Comparison of ENCODE assay signal across 2 cellular contexts in genomic region chr12:92942905-92943304, GRCh38.
A peak's percentile ranks its signal among the peaks of the same experiment; 100 is the strongest.
TF ChIP-seq lines count a peak whose summit lies in the region.

No MANE protein-coding gene starts in this region.

TF ChIP-seq in HCT116, 20 proteins besides CTCF, POLR2A, EP300 and RAD21:
- TF ChIP-seq POLR2AphosphoS5 (IDR thresholded peaks at IDR 0.05; ENCODE audit: low read depth, low read length) = no peak
- TF ChIP-seq JUND (IDR thresholded peaks at IDR 0.05) = no peak
- TF ChIP-seq ATF3 (IDR thresholded peaks at IDR 0.05) = no peak
- no peak for TF ChIP-seq ZBTB33 (IDR thresholded peaks at IDR 0.05; ENCODE audit: extremely low read depth, insufficient replicate concordance, low read length)
- no peak for TF ChIP-seq EZH2 (IDR thresholded peaks at IDR 0.05)
- no peak for TF ChIP-seq ZFX (IDR thresholded peaks at IDR 0.05)
- TF ChIP-seq TCF7L2 (IDR thresholded peaks at IDR 0.05; ENCODE audit: borderline replicate concordance, extremely low read depth, insufficient read depth, insufficient read length) = no peak
- no peak for TF ChIP-seq FOSL1 (IDR thresholded peaks at IDR 0.05; ENCODE audit: low read depth)
- no peak for TF ChIP-seq SIN3A (IDR thresholded peaks at IDR 0.05; ENCODE audit: low read depth)
- TF ChIP-seq CEBPB (IDR thresholded peaks at IDR 0.05; ENCODE audit: low read depth) = no peak
- TF ChIP-seq SRF (IDR thresholded peaks at IDR 0.05; ENCODE audit: low read depth) = no peak
- TF ChIP-seq EZH2phosphoT487 (IDR thresholded peaks at IDR 0.05; ENCODE audit: borderline replicate concordance) = no peak
- TF ChIP-seq ELF1 (IDR thresholded peaks at IDR 0.05; ENCODE audit: borderline replicate concordance, low read depth) = no peak
- TF ChIP-seq MAX (IDR thresholded peaks at IDR 0.05) = no peak
- no peak for TF ChIP-seq SP1 (IDR thresholded peaks at IDR 0.05; ENCODE audit: low read depth)
- no peak for TF ChIP-seq CBX3 (IDR thresholded peaks at IDR 0.05; ENCODE audit: low read depth)

TF ChIP-seq in HepG2, 621 proteins besides CTCF, POLR2A, EP300 and RAD21:
- TF ChIP-seq, protein P1, sequence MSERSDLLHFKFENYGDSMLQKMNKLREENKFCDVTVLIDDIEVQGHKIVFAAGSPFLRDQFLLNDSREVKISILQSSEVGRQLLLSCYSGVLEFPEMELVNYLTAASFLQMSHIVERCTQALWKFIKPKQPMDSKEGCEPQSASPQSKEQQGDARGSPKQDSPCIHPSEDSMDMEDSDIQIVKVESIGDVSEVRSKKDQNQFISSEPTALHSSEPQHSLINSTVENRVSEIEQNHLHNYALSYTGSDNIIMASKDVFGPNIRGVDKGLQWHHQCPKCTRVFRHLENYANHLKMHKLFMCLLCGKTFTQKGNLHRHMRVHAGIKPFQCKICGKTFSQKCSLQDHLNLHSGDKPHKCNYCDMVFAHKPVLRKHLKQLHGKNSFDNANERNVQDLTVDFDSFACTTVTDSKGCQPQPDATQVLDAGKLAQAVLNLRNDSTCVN (CRISPR knock-in tag; IDR thresholded peaks at IDR 0.05; ENCODE audit: borderline replicate concordance) = no peak
- TF ChIP-seq GLI4 (CRISPR knock-in tag; IDR thresholded peaks at IDR 0.05; ENCODE audit: borderline replicate concordance) (no peak), KDM5A (IDR thresholded peaks at IDR 0.05; ENCODE audit: borderline replicate concordance, low read length) (no peak), TBL1XR1 (IDR thresholded peaks at IDR 0.05; ENCODE audit: borderline replicate concordance, low read length, partially characterized antibody) (no peak), ZNF292 (CRISPR knock-in tag; IDR thresholded peaks at IDR 0.05; ENCODE audit: borderline replicate concordance, low read depth) (0 out of 2 replicates have a peak, but pooled peaks have one; percentile 22), SNAPC2 (CRISPR knock-in tag; IDR thresholded peaks at IDR 0.05) (no peak), E2F5 (CRISPR knock-in tag; conservative IDR thresholded peaks at IDR 0.05) (no peak)
TF ChIP-seq in HepG2: peak in this region for 1.
